ENCODE assay signal across 11 cellular contexts in the genomic region with DNA sequence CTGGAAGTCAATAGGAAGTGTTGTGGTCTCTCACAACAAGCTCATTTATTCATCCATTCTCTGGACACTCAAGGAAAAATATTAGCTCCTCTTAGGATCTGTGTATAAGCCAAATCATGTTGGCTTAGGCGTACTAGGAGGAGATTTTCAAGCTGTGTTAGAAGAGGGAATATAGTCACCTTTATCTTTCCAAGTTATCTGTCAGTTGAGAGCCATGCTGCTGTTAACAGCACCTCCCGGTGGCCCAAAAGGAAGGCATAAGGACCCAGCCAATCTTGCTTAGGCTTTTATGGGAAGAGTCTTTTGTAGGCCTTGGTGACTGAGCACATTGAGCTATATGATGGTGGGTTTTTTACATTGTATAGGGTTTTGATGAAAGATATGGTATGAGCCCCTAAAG.
A peak's percentile ranks its signal among the peaks of the same experiment; 100 is the strongest.
DNase-seq lines count a peak whose midpoint lies in the region; ATAC-seq and TF ChIP-seq lines count a peak whose summit lies in the region.
"Had no signal": no experiment of that assay in that cellular context is flagged by ENCODE, and none has a peak within 500 bp of the region (broad histone marks: within the 10 kb centered on the region; RNA-seq: fewer than 3 reads in every experiment).

No MANE protein-coding gene starts in this region.

- H3K9me3 Mint-ChIP-seq in CD14-positive monocyte, result peaks cover 0 to 1% (median 0%) of the 10 kb centered on the region in 7 donors

- H3K4me1 Mint-ChIP-seq in CD14-positive monocyte, result peaks cover 26% of the 10 kb centered on the region

- no peak for TF ChIP-seq POLR2A in erythroblast (IDR thresholded peaks at IDR 0.05; ENCODE audit: low read length)

- TF ChIP-seq CTCF in CD14-positive monocyte (IDR thresholded peaks at IDR 0.05), result no peak

- intact Hi-C loops in CD14-positive monocyte (cut with micrococcal nuclease) (no loop called here), Right ventricle myocardium inferior (cut with DNase I) (loop anchor here (5.0 to 10.0 kb wide), 2 partner anchors 123 to 249 kb away; partner anchors contain the start of gene ZNF503)

- DNase-seq in DMS53 (lab: John Stamatoyannopoulos, UW) (peak; percentile 43), DMS53 treated with DMSO at 0.1 percent for 48 hours (lab: John Stamatoyannopoulos, UW; ENCODE audit: unreplicated experiment) (no peak), NCI-H1930 (lab: John Stamatoyannopoulos, UW) (peak; percentile 3 to 17), erythroblast (lab: John Stamatoyannopoulos, UW) (peak; percentile 3 to 11), pons (ENCODE audit: low spot score) (peak; percentile 17), CD14-positive monocyte (ENCODE audit: low spot score) (no peak), Right ventricle myocardium inferior (ENCODE audit: missing footprints) (no peak)
- DNase-seq in stimulated activated CD4-positive, alpha-beta T cell treated with anti-CD3 and anti-CD28 coated beads, Interleukin-12 subunit alpha, Interleukin-12 subunit beta, amount 100 ng/mL, for 4 hours, result no peak
- DNase-seq: aorta, gastrocnemius medialis, Right ventricle myocardium superior had no signal

- no peak for ATAC-seq in Right ventricle myocardium inferior
- ATAC-seq: gastrocnemius medialis had no signal

- H3K27ac Mint-ChIP-seq in CD14-positive monocyte, result no peak overlapping the region

- no peak overlapping the region for H3K4me3 Mint-ChIP-seq in CD14-positive monocyte

- H3K27me3 Mint-ChIP-seq in CD14-positive monocyte (ENCODE audit: low read depth in 3 of 3), result no peaks in the 10 kb centered on the region

- H3K36me3 Mint-ChIP-seq in CD14-positive monocyte, result peaks cover 2 to 6% of the 10 kb centered on the region in 2 donors

Comparison
In these comparisons a context has a peak if more than half of its experiments do, and no peak if none do; other contexts are left out.
1. DNase-seq: peak in DMS53 (single experiment), NCI-H1930 (2 of 2), erythroblast (2 of 2) and pons (single experiment); none in DMS53 treated with DMSO at 0.1 percent for 48 hours (single experiment), stimulated activated CD4-positive, alpha-beta T cell treated with anti-CD3 and anti-CD28 coated beads, Interleukin-12 subunit alpha, Interleukin-12 subunit beta, amount 100 ng/mL, for 4 hours (single experiment), CD14-positive monocyte (single experiment) and Right ventricle myocardium inferior (single experiment).